ENCODE assay signal across 9 cellular contexts in the genomic region with DNA sequence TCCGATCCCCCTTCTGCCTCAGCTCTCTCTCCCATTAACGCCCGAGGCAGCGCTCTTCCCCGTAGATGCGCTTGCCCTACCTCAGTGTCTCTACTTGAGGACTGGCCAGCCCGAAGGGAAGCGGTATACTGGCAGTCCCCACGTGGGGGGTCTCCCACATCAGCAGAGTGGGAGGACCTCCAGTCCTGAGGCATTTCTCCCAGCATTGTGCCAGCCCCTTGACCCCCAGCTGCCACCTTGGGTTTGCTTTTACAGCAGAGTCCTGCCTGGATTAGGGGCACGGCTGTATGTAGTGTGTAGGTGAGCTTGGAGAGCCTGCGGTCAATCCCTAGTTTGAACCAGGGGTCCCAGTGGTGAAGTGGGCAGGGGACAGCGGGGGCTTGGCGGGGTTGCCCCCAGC. TPM values are rescaled to one million over a fixed set of nuclear protein-coding genes. Genes with fewer than 3 reads are reported as not detected.
DNase-seq lines count a peak whose midpoint lies in the region; ATAC-seq and TF ChIP-seq lines count a peak whose summit lies in the region.
"Had no signal": no experiment of that assay in that cellular context is flagged by ENCODE, and none has a peak within 500 bp of the region (broad histone marks: within the 10 kb centered on the region; RNA-seq: fewer than 3 reads in every experiment).

No MANE protein-coding gene starts in this region.

- H3K4me1 Mint-ChIP-seq in activated CD4-positive, alpha-beta T cell treated with anti-CD3 and anti-CD28 coated beads, Interleukin-2, amount 10 ng/mL, durations not matched to agents 7 days and 5 days, result peaks cover 11% of the 10 kb centered on the region

- no peak for DNase-seq in activated CD4-positive, alpha-beta T cell treated with anti-CD3 and anti-CD28 coated beads, Interleukin-2, amount 10 ng/mL, durations not matched to agents 7 days and 5 days
- no peak for DNase-seq in activated CD4-positive, alpha-beta T cell treated with anti-CD3 and anti-CD28 coated beads, Interleukin-2, amount 50 U/mL, for 1 hour
- no peak for DNase-seq in astrocyte of the cerebellum (ENCODE audit: low read depth)
- DNase-seq in right lobe of liver, result no peak
- DNase-seq in thyroid gland, result peak; percentile 33 to 35
- no peak for DNase-seq in stimulated activated CD4-positive, alpha-beta T cell treated with anti-CD3 and anti-CD28 coated beads, Interleukin-4, amount 100 ng/mL, for 24 hours
- DNase-seq in NCI-H748 treated with DMSO at 0.1 percent for 48 hours (lab: John Stamatoyannopoulos, UW), result no peak
- no peak for DNase-seq in NCI-H1417 treated with DMSO at 0.1 percent for 48 hours (lab: John Stamatoyannopoulos, UW)

- no peak for ATAC-seq in right lobe of liver

- peak overlapping the region; percentile 69 for H3K4me3 Mint-ChIP-seq in activated CD4-positive, alpha-beta T cell treated with anti-CD3 and anti-CD28 coated beads, Interleukin-2, amount 10 ng/mL, durations not matched to agents 7 days and 5 days

- CTCF ChIA-PET in activated CD4-positive, alpha-beta T cell treated with anti-CD3 and anti-CD28 coated beads, Interleukin-2, amount 10 ng/mL, durations not matched to agents 7 days and 5 days (lab: Charles Lee), result interaction anchor here (0.6 to 1.4 kb wide), 6 partner anchors 14 to 137 kb away, joined by 3 to 4 read pairs (median 3); partner anchors contain the start of gene IFRD2

- WGBS in right lobe of liver (ENCODE audit: insufficient coverage, low coverage, low lambda C conversion rate, missing lambda C conversion rate), result 24% methylated on average over 3 of the region's 13 CpGs
- 24 to 37% methylated on average over 11 to 13 of the region's 13 CpGs for WGBS in thyroid gland, 2 donors

- H3K27ac ChIP-seq in right lobe of liver, result no peak overlapping the region
- peak overlapping the region; percentile 57 to 90 (median 62) for H3K27ac ChIP-seq in thyroid gland

- peak overlapping the region; percentile 55 for H3K27ac Mint-ChIP-seq in activated CD4-positive, alpha-beta T cell treated with anti-CD3 and anti-CD28 coated beads, Interleukin-2, amount 10 ng/mL, durations not matched to agents 7 days and 5 days

- no peaks in the 10 kb centered on the region for H3K9me3 ChIP-seq in right lobe of liver
- no peaks in the 10 kb centered on the region for H3K9me3 ChIP-seq in thyroid gland

- no peaks in the 10 kb centered on the region for H3K36me3 ChIP-seq in right lobe of liver
- H3K36me3 ChIP-seq in thyroid gland, result no peaks in the 10 kb centered on the region

- in situ Hi-C loops in astrocyte of the cerebellum (cut with HindIII; ENCODE audit: low sequenced_read_pairs), result no loop called here

- intact Hi-C loops in right lobe of liver (cut with DNase I), result no loop called here
- intact Hi-C loops in thyroid gland (cut with DNase I), result no loop called here

- H3K9me3 Mint-ChIP-seq in activated CD4-positive, alpha-beta T cell treated with anti-CD3 and anti-CD28 coated beads, Interleukin-2, amount 10 ng/mL, durations not matched to agents 7 days and 5 days, result no peaks in the 10 kb centered on the region

- peaks cover 42% of the 10 kb centered on the region for H3K27me3 Mint-ChIP-seq in activated CD4-positive, alpha-beta T cell treated with anti-CD3 and anti-CD28 coated beads, Interleukin-2, amount 10 ng/mL, durations not matched to agents 7 days and 5 days

- H3K4me1 ChIP-seq in right lobe of liver, result peaks cover 0 to 11% (median 0%) of the 10 kb centered on the region in 4 donors
- H3K4me1 ChIP-seq in thyroid gland, result peaks cover 42 to 61% of the 10 kb centered on the region in 2 donors

- no peaks in the 10 kb centered on the region for H3K27me3 ChIP-seq in right lobe of liver
- H3K27me3 ChIP-seq in thyroid gland, result no peaks in the 10 kb centered on the region

- H3K4me3 ChIP-seq in astrocyte of the cerebellum (ENCODE audit: low read depth, low read length) (peak overlapping the region; percentile 69), right lobe of liver (peak overlapping the region; percentile 32 to 54 (median 37)), thyroid gland (replicated peaks in 1 of 3) (peak overlapping the region in 2 of 3 donors; percentile 39 to 44)

- POLR2A ChIA-PET in activated CD4-positive, alpha-beta T cell treated with anti-CD3 and anti-CD28 coated beads, Interleukin-2, amount 10 ng/mL, durations not matched to agents 7 days and 5 days (lab: Charles Lee), result no interaction called here

- no peak for TF ChIP-seq POLR2A in right lobe of liver (IDR thresholded peaks at IDR 0.05)
- no peak for TF ChIP-seq POLR2A in thyroid gland (IDR thresholded peaks at IDR 0.05)

- H3K36me3 Mint-ChIP-seq in activated CD4-positive, alpha-beta T cell treated with anti-CD3 and anti-CD28 coated beads, Interleukin-2, amount 10 ng/mL, durations not matched to agents 7 days and 5 days (ENCODE audit: low read depth), result no peaks in the 10 kb centered on the region

- TF ChIP-seq CTCF in astrocyte of the cerebellum (IDR thresholded peaks at IDR 0.05; ENCODE audit: low read depth, low read length, missing control alignments) (no peak), right lobe of liver (IDR thresholded peaks at IDR 0.05) (no peak), thyroid gland (IDR thresholded peaks at IDR 0.05) (no peak)

RNA-seq across cellular contexts. Expression of gene SEMA3F, which starts 0.8 kb away (rescaled TPM):
- total RNA-seq in activated CD4-positive, alpha-beta T cell treated with anti-CD3 and anti-CD28 coated beads, Interleukin-2, amount 10 ng/mL, durations not matched to agents 7 days and 5 days, result not detected
- total RNA-seq in right lobe of liver, result 1 to 10 TPM; 1.2 to 5.9 (median 4.2) TPM
- total RNA-seq in thyroid gland, result 10 to 100 TPM; 13.2 to 44.2 (median 38.2) TPM

RNA-seq across cellular contexts. Expression of gene GNAT1, which starts 35.5 kb away (rescaled TPM):
- total RNA-seq in activated CD4-positive, alpha-beta T cell treated with anti-CD3 and anti-CD28 coated beads, Interleukin-2, amount 10 ng/mL, durations not matched to agents 7 days and 5 days, result not detected
- total RNA-seq in right lobe of liver, result under 1 TPM in 1 of 6 experiments, not detected in 5; 0.07 TPM
- not detected for total RNA-seq in thyroid gland
- total RNA-seq: mucosa of gallbladder had no signal

RNA-seq across cellular contexts. Expression of gene SLC38A3, which starts 49.2 kb away (rescaled TPM):
- total RNA-seq in activated CD4-positive, alpha-beta T cell treated with anti-CD3 and anti-CD28 coated beads, Interleukin-2, amount 10 ng/mL, durations not matched to agents 7 days and 5 days, result not detected
- 100 to 1,000 TPM in 4 of 6 experiments, 10 to 100 TPM in 2; 77.7 to 311 (median 190) TPM for total RNA-seq in right lobe of liver
- 1 to 10 TPM; 1.1 to 5.0 (median 3.6) TPM for total RNA-seq in thyroid gland

Comparison
In these comparisons a context has a peak if more than half of its experiments do, and no peak if none do; other contexts are left out.
1. DNase-seq: peak in thyroid gland (2 of 2); none in activated CD4-positive, alpha-beta T cell treated with anti-CD3 and anti-CD28 coated beads, Interleukin-2, amount 10 ng/mL, durations not matched to agents 7 days and 5 days (single experiment), activated CD4-positive, alpha-beta T cell treated with anti-CD3 and anti-CD28 coated beads, Interleukin-2, amount 50 U/mL, for 1 hour (single experiment), astrocyte of the cerebellum (single experiment), right lobe of liver (0 of 3), stimulated activated CD4-positive, alpha-beta T cell treated with anti-CD3 and anti-CD28 coated beads, Interleukin-4, amount 100 ng/mL, for 24 hours (single experiment), NCI-H748 treated with DMSO at 0.1 percent for 48 hours (single experiment) and NCI-H1417 treated with DMSO at 0.1 percent for 48 hours (single experiment).
2. H3K27ac ChIP-seq: peak in thyroid gland (3 of 3); none in right lobe of liver (0 of 3).
3. RNA of gene SLC38A3, which starts 49.2 kb away (total RNA-seq): 77.7 to 311 TPM in right lobe of liver; 1.1 to 5.0 TPM in thyroid gland and not detected in activated CD4-positive, alpha-beta T cell treated with anti-CD3 and anti-CD28 coated beads, Interleukin-2, amount 10 ng/mL, durations not matched to agents 7 days and 5 days; every median in the first group is over 10 times any median in the second.
4. Peak in every context shown above with its lines, with median percentiles within 50 percentile points of each other: H3K4me3 ChIP-seq.